18 cellular contexts compared by ENCODE assay signal in genomic region chr2:129901754-129902415, GRCh38.
"Had no signal": no experiment of that assay in that cellular context is flagged by ENCODE, and none has a peak within 500 bp of the region (broad histone marks: within the 10 kb centered on the region; RNA-seq: fewer than 3 reads in every experiment).

No MANE protein-coding gene starts in this region.

- H3K9me3 ChIP-seq: adrenal gland, suprapubic skin, transverse colon had no signal

- H3K4me1 ChIP-seq: adrenal gland, foreskin keratinocyte, parathyroid adenoma, suprapubic skin, transverse colon had no signal

- ATAC-seq: activated naive CD4-positive, alpha-beta T cell treated with anti-CD3 and anti-CD28 coated beads, Interleukin-2, amount 50 U/mL, for 72 hours; foreskin keratinocyte; left lobe of liver; SK-N-SH treated with all-trans-retinoic acid at 6 μM for 48 hours; T-cell had no signal

- H3K9me3 Mint-ChIP-seq: activated CD4-positive, alpha-beta memory T cell treated with anti-CD3 and anti-CD28 coated beads, Interleukin-2, amount 10 ng/mL, durations not matched to agents 7 days and 5 days; activated naive CD4-positive, alpha-beta T cell treated with anti-CD3 and anti-CD28 coated beads, Interleukin-2, amount 50 U/mL, for 72 hours; T-cell had no signal

- H3K4me3 ChIP-seq: adrenal gland, suprapubic skin, transverse colon had no signal

- H3K4me1 Mint-ChIP-seq: activated B cell treated with CpG ODN at 0.5 μM for 24 hours; activated CD4-positive, alpha-beta memory T cell treated with anti-CD3 and anti-CD28 coated beads, Interleukin-2, amount 10 ng/mL, durations not matched to agents 7 days and 5 days; T-cell had no signal

- H3K27ac Mint-ChIP-seq: activated B cell treated with CpG ODN at 0.5 μM for 24 hours; activated CD4-positive, alpha-beta memory T cell treated with anti-CD3 and anti-CD28 coated beads, Interleukin-2, amount 10 ng/mL, durations not matched to agents 7 days and 5 days; activated naive CD4-positive, alpha-beta T cell treated with anti-CD3 and anti-CD28 coated beads, Interleukin-2, amount 50 U/mL, for 72 hours; T-cell had no signal

- H3K27me3 ChIP-seq: adrenal gland, foreskin keratinocyte, transverse colon had no signal

- DNase-seq: activated B cell treated with CpG ODN at 0.5 μM for 24 hours; activated CD4-positive, alpha-beta memory T cell treated with anti-CD3 and anti-CD28 coated beads, Interleukin-2, amount 10 ng/mL, durations not matched to agents 7 days and 5 days; activated CD4-positive, alpha-beta T cell treated with anti-CD3 and anti-CD28 coated beads for 4 hours; activated gamma-delta T cell treated with Interleukin-2 at 50 U/mL for 16 hours; foreskin keratinocyte; glutamatergic neuron; hippocampal formation; stimulated activated naive CD4-positive, alpha-beta T cell treated with Interleukin-2 at 50 U/mL for 16 hours; T-helper 9 cell; transverse colon had no signal

- H3K27me3 Mint-ChIP-seq: activated CD4-positive, alpha-beta memory T cell treated with anti-CD3 and anti-CD28 coated beads, Interleukin-2, amount 10 ng/mL, durations not matched to agents 7 days and 5 days had no signal

- H3K36me3 ChIP-seq: adrenal gland, suprapubic skin, transverse colon had no signal

- H3K4me3 Mint-ChIP-seq: activated B cell treated with CpG ODN at 0.5 μM for 24 hours; activated CD4-positive, alpha-beta memory T cell treated with anti-CD3 and anti-CD28 coated beads, Interleukin-2, amount 10 ng/mL, durations not matched to agents 7 days and 5 days; T-cell had no signal

- H3K27ac ChIP-seq: adrenal gland, epithelial cell of prostate, foreskin keratinocyte, parathyroid adenoma, suprapubic skin, transverse colon had no signal
